1 cellular context compared by ENCODE assay signal in genomic region chr16:69726313-69727060, GRCh38.
TF ChIP-seq lines count a peak whose summit lies in the region.

Gene NQO1, minus strand, starts transcription at chr16:69726560. Its CDS starts 121 bp downstream, at chr16:69726439.

TF ChIP-seq in GM12878, 131 proteins besides CTCF, POLR2A, EP300 and RAD21 (continued from another document and continues in another):
- no peak for TF ChIP-seq PRDM15 (CRISPR knock-in tag; IDR thresholded peaks at IDR 0.05)
- no peak for TF ChIP-seq CUX1 (IDR thresholded peaks at IDR 0.05; ENCODE audit: insufficient replicate concordance, low read depth, low read length)
- TF ChIP-seq PAX8 (IDR thresholded peaks at IDR 0.05), result no peak
- TF ChIP-seq USF1 (IDR thresholded peaks at IDR 0.05; ENCODE audit: borderline replicate concordance, extremely low read length, insufficient read depth, low read depth, low read length), result no peak
- peak; percentile 63 for TF ChIP-seq YY1 (IDR thresholded peaks at IDR 0.05; ENCODE audit: low read depth, low read length)
- TF ChIP-seq CEBPB (IDR thresholded peaks at IDR 0.05; ENCODE audit: borderline replicate concordance in 1 of 2, low read depth in 2 of 2, low read length in 2 of 2), result no peak
- no peak for TF ChIP-seq MTA3 (IDR thresholded peaks at IDR 0.05; ENCODE audit: borderline replicate concordance, low read length)
- no peak for TF ChIP-seq ZNF384 (IDR thresholded peaks at IDR 0.05; ENCODE audit: borderline replicate concordance, low read depth, low read length)
- peak; percentile 50 for TF ChIP-seq CHD2 (IDR thresholded peaks at IDR 0.05; ENCODE audit: borderline replicate concordance, low read depth, low read length)
- TF ChIP-seq ZNF24 (IDR thresholded peaks at IDR 0.05), result no peak
- no peak for TF ChIP-seq LARP7 (IDR thresholded peaks at IDR 0.05)
- TF ChIP-seq SMAD1 (IDR thresholded peaks at IDR 0.05; ENCODE audit: low read depth, partially characterized antibody), result no peak
- TF ChIP-seq CREM (IDR thresholded peaks at IDR 0.05; ENCODE audit: low read depth), result no peak
- TF ChIP-seq PML (IDR thresholded peaks at IDR 0.05; ENCODE audit: low read length), result no peak
- TF ChIP-seq GATAD2B (conservative IDR thresholded peaks at IDR 0.05; ENCODE audit: low read depth), result no peak; the same call in 1 of the 2 replicates
- no peak for TF ChIP-seq RELB (IDR thresholded peaks at IDR 0.05; ENCODE audit: low read depth)
- TF ChIP-seq CHD4 (IDR thresholded peaks at IDR 0.05), result no peak
- no peak for TF ChIP-seq SKIL (IDR thresholded peaks at IDR 0.05; ENCODE audit: low read depth, poor library complexity, severe bottlenecking)
- no peak for TF ChIP-seq HDAC2 (IDR thresholded peaks at IDR 0.05)
- TF ChIP-seq STAT3 (IDR thresholded peaks at IDR 0.05; ENCODE audit: low read depth, low read length), result no peak
- TF ChIP-seq ZBED1 (IDR thresholded peaks at IDR 0.05; ENCODE audit: borderline replicate concordance), result no peak
- TF ChIP-seq BHLHE40 (IDR thresholded peaks at IDR 0.05; ENCODE audit: borderline replicate concordance in 1 of 2, low read depth in 2 of 2, low read length in 1 of 2), result peak; percentile 37 to 78; a peak in 3 of 4 replicates
- no peak for TF ChIP-seq KDM1A (IDR thresholded peaks at IDR 0.05; ENCODE audit: borderline replicate concordance)
- TF ChIP-seq USF2 (IDR thresholded peaks at IDR 0.05; ENCODE audit: borderline replicate concordance, low read depth, low read length), result no peak
- TF ChIP-seq ESRRA (IDR thresholded peaks at IDR 0.05; ENCODE audit: low read length), result 0 out of 2 replicates have a peak, but pooled peaks have one; percentile 44
- TF ChIP-seq POLR2AphosphoS2 (IDR thresholded peaks at IDR 0.05; ENCODE audit: low read depth, low read length), result no peak
- peak; percentile 33; the same call in 1 of the 2 replicates for TF ChIP-seq TAF1 (IDR thresholded peaks at IDR 0.05; ENCODE audit: borderline replicate concordance, low read depth, low read length)
- TF ChIP-seq MXI1 (IDR thresholded peaks at IDR 0.05; ENCODE audit: low read depth, low read length), result peak; percentile 96
- TF ChIP-seq MLLT1 (IDR thresholded peaks at IDR 0.05), result 0 out of 2 replicates have a peak, but pooled peaks have one; percentile 15
- TF ChIP-seq POLR2AphosphoS5 (IDR thresholded peaks at IDR 0.05; ENCODE audit: low read length), result peak; percentile 74
- TF ChIP-seq SIN3A (IDR thresholded peaks at IDR 0.05; ENCODE audit: low read depth, low read length), result no peak
- no peak for TF ChIP-seq NFIC (IDR thresholded peaks at IDR 0.05; ENCODE audit: low read depth, low read length)
- TF ChIP-seq ZNF622 (IDR thresholded peaks at IDR 0.05), result no peak
- TF ChIP-seq FOXM1 (IDR thresholded peaks at IDR 0.05; ENCODE audit: low read depth, low read length), result no peak
- peak in 1 of 2 experiments; percentile 33; a peak in 1 of 4 replicates for TF ChIP-seq IKZF2 (IDR thresholded peaks at IDR 0.05)
- TF ChIP-seq ATF7 (IDR thresholded peaks at IDR 0.05; ENCODE audit: low read depth), result no peak
- no peak for TF ChIP-seq RELA (IDR thresholded peaks at IDR 0.05; ENCODE audit: borderline replicate concordance, partially characterized antibody)
- TF ChIP-seq NR2F1 (conservative IDR thresholded peaks at IDR 0.05), result no peak; the same call in 1 of the 2 replicates
- peak; percentile 53 for TF ChIP-seq SP1 (IDR thresholded peaks at IDR 0.05; ENCODE audit: low read depth, low read length)
- no peak for TF ChIP-seq FOXK2 (IDR thresholded peaks at IDR 0.05)
- TF ChIP-seq RCOR1 (conservative IDR thresholded peaks at IDR 0.05; ENCODE audit: low read depth, low read length), result 0 out of 2 replicates have a peak, but pooled peaks have one; percentile 27
- TF ChIP-seq RBBP5 (conservative IDR thresholded peaks at IDR 0.05), result no peak
- no peak for TF ChIP-seq ZBTB11 (CRISPR knock-in tag; IDR thresholded peaks at IDR 0.05)
- TF ChIP-seq MTA2 (IDR thresholded peaks at IDR 0.05; ENCODE audit: low read depth), result no peak
- TF ChIP-seq GABPA (IDR thresholded peaks at IDR 0.05; ENCODE audit: low read depth), result no peak
- TF ChIP-seq TCF7 (IDR thresholded peaks at IDR 0.05; ENCODE audit: borderline replicate concordance), result no peak
- TF ChIP-seq SMARCA5 (IDR thresholded peaks at IDR 0.05), result no peak; the same call in 1 of the 2 replicates
